Comparison of ENCODE assay signal across 8 cellular contexts in genomic region chr18:63578357-63578958, GRCh38. TPM values are rescaled to one million over a fixed set of nuclear protein-coding genes. Genes with fewer than 3 reads are reported as not detected.
DNase-seq lines count a peak whose midpoint lies in the region; ATAC-seq, FAIRE-seq and TF ChIP-seq lines count a peak whose summit lies in the region.

No MANE protein-coding gene starts in this region.

- POLR2A ChIA-PET in activated CD4-positive, alpha-beta memory T cell treated with anti-CD3 and anti-CD28 coated beads, Interleukin-2, amount 10 ng/mL, durations not matched to agents 7 days and 5 days (lab: Charles Lee) = interaction anchor here (1.2 kb wide), 1 partner anchor 60 kb away, joined by 7 read pairs; no protein-coding TSS in a partner anchor
- POLR2A ChIA-PET in activated CD4-positive, alpha-beta memory T cell treated with anti-CD3 and anti-CD28 coated beads for 36 hours (lab: Charles Lee) = no interaction called here
- POLR2A ChIA-PET in HEK293T (lab: Yijun Ruan, JAX) = no interaction called here

- no peak overlapping the region for H3K4me3 ChIP-seq in bronchial epithelial cell (ENCODE audit: low read depth, low read length)

- H3K4me3 Mint-ChIP-seq in activated CD4-positive, alpha-beta memory T cell treated with anti-CD3 and anti-CD28 coated beads, Interleukin-2, amount 10 ng/mL, durations not matched to agents 7 days and 5 days = no peak overlapping the region
- no peak overlapping the region for H3K4me3 Mint-ChIP-seq in activated CD4-positive, alpha-beta memory T cell treated with anti-CD3 and anti-CD28 coated beads for 36 hours
- H3K4me3 Mint-ChIP-seq in activated T-cell treated with anti-CD3 and anti-CD28 coated beads, Interleukin-2, amount 50 U/mL, for 4 hours = no peak overlapping the region
- no peak overlapping the region for H3K4me3 Mint-ChIP-seq in T-helper 2 cell treated with Interferon-gamma antibody and Interleukin-4, amounts not matched to agents 5 μg/mL and 100 μg/mL, for 36 hours

- no peaks in the 10 kb centered on the region for H3K36me3 ChIP-seq in bronchial epithelial cell (ENCODE audit: control insufficient read depth, insufficient read depth, low read length)

- DNase-seq in activated CD4-positive, alpha-beta memory T cell treated with anti-CD3 and anti-CD28 coated beads, Interleukin-2, amount 10 ng/mL, durations not matched to agents 7 days and 5 days = peak; percentile 22
- DNase-seq in activated CD4-positive, alpha-beta memory T cell treated with anti-CD3 and anti-CD28 coated beads for 36 hours = no peak
- peak; percentile 18 for DNase-seq in HEK293T (ENCODE audit: extremely low spot score)
- DNase-seq in NCI-H460 (ENCODE audit: extremely low read depth, low read depth) = peak; percentile 44
- peak; percentile 51 for DNase-seq in bronchial epithelial cell (ENCODE audit: low read depth)
- DNase-seq in midbrain (lab: John Stamatoyannopoulos, UW) = peak; percentile 18
- no peak for DNase-seq in activated T-cell treated with anti-CD3 and anti-CD28 coated beads, Interleukin-2, amount 50 U/mL, for 4 hours
- DNase-seq in T-helper 2 cell treated with Interferon-gamma antibody and Interleukin-4, amounts not matched to agents 5 μg/mL and 100 μg/mL, for 36 hours (ENCODE audit: low spot score) = no peak

- H3K36me3 Mint-ChIP-seq in activated CD4-positive, alpha-beta memory T cell treated with anti-CD3 and anti-CD28 coated beads, Interleukin-2, amount 10 ng/mL, durations not matched to agents 7 days and 5 days (ENCODE audit: low read depth) = no peaks in the 10 kb centered on the region
- H3K36me3 Mint-ChIP-seq in activated CD4-positive, alpha-beta memory T cell treated with anti-CD3 and anti-CD28 coated beads for 36 hours = no peaks in the 10 kb centered on the region
- H3K36me3 Mint-ChIP-seq in activated T-cell treated with anti-CD3 and anti-CD28 coated beads, Interleukin-2, amount 50 U/mL, for 4 hours (ENCODE audit: insufficient read depth) = no peaks in the 10 kb centered on the region
- no peaks in the 10 kb centered on the region for H3K36me3 Mint-ChIP-seq in T-helper 2 cell treated with Interferon-gamma antibody and Interleukin-4, amounts not matched to agents 5 μg/mL and 100 μg/mL, for 36 hours (ENCODE audit: low read depth)

- CTCF ChIA-PET in activated CD4-positive, alpha-beta memory T cell treated with anti-CD3 and anti-CD28 coated beads, Interleukin-2, amount 10 ng/mL, durations not matched to agents 7 days and 5 days (lab: Charles Lee) = interaction anchor here (0.7 to 5.8 kb wide), 18 partner anchors 12 to 461 kb away, joined by 3 to 104 read pairs (median 4); partner anchors contain the start of gene SERPINB12
- CTCF ChIA-PET in activated CD4-positive, alpha-beta memory T cell treated with anti-CD3 and anti-CD28 coated beads for 36 hours (lab: Charles Lee) = interaction anchor here (0.8 to 6.5 kb wide), 9 partner anchors 12 to 271 kb away, joined by 3 to 89 read pairs (median 4); no protein-coding TSS in a partner anchor
- CTCF ChIA-PET in HEK293T (lab: Yijun Ruan, JAX) = interaction anchor here (0.5 to 8.1 kb wide), 10 partner anchors 12 to 562 kb away, joined by 3 to 82 read pairs (median 3); partner anchors contain the start of gene SERPINB12

- peak; percentile 71 for TF ChIP-seq CTCF in bronchial epithelial cell (IDR thresholded peaks at IDR 0.05; ENCODE audit: insufficient read depth, low read length, severe bottlenecking)

- no peaks in the 10 kb centered on the region for H3K27me3 ChIP-seq in bronchial epithelial cell (ENCODE audit: control insufficient read depth, insufficient read depth, low read length)

- no peaks in the 10 kb centered on the region for H3K9me3 Mint-ChIP-seq in activated CD4-positive, alpha-beta memory T cell treated with anti-CD3 and anti-CD28 coated beads, Interleukin-2, amount 10 ng/mL, durations not matched to agents 7 days and 5 days
- no peaks in the 10 kb centered on the region for H3K9me3 Mint-ChIP-seq in activated CD4-positive, alpha-beta memory T cell treated with anti-CD3 and anti-CD28 coated beads for 36 hours
- no peaks in the 10 kb centered on the region for H3K9me3 Mint-ChIP-seq in activated T-cell treated with anti-CD3 and anti-CD28 coated beads, Interleukin-2, amount 50 U/mL, for 4 hours
- H3K9me3 Mint-ChIP-seq in T-helper 2 cell treated with Interferon-gamma antibody and Interleukin-4, amounts not matched to agents 5 μg/mL and 100 μg/mL, for 36 hours = no peaks in the 10 kb centered on the region

- FAIRE-seq in bronchial epithelial cell (lab: Jason Lieb, UNC) = no peak

- intact Hi-C loops in activated CD4-positive, alpha-beta memory T cell treated with anti-CD3 and anti-CD28 coated beads for 36 hours (cut with micrococcal nuclease) = loop anchor here (1.0 to 5.0 kb wide), 2 partner anchors 60 to 264 kb away; no protein-coding TSS in a partner anchor

- H3K27ac Mint-ChIP-seq in activated CD4-positive, alpha-beta memory T cell treated with anti-CD3 and anti-CD28 coated beads, Interleukin-2, amount 10 ng/mL, durations not matched to agents 7 days and 5 days = no peak overlapping the region
- no peak overlapping the region for H3K27ac Mint-ChIP-seq in activated CD4-positive, alpha-beta memory T cell treated with anti-CD3 and anti-CD28 coated beads for 36 hours
- no peak overlapping the region for H3K27ac Mint-ChIP-seq in T-helper 2 cell treated with Interferon-gamma antibody and Interleukin-4, amounts not matched to agents 5 μg/mL and 100 μg/mL, for 36 hours

- H3K4me1 Mint-ChIP-seq in activated CD4-positive, alpha-beta memory T cell treated with anti-CD3 and anti-CD28 coated beads, Interleukin-2, amount 10 ng/mL, durations not matched to agents 7 days and 5 days = no peaks in the 10 kb centered on the region
- H3K4me1 Mint-ChIP-seq in activated CD4-positive, alpha-beta memory T cell treated with anti-CD3 and anti-CD28 coated beads for 36 hours (ENCODE audit: low read depth) = no peaks in the 10 kb centered on the region
- H3K4me1 Mint-ChIP-seq in activated T-cell treated with anti-CD3 and anti-CD28 coated beads, Interleukin-2, amount 50 U/mL, for 4 hours (ENCODE audit: low read depth) = no peaks in the 10 kb centered on the region
- H3K4me1 Mint-ChIP-seq in T-helper 2 cell treated with Interferon-gamma antibody and Interleukin-4, amounts not matched to agents 5 μg/mL and 100 μg/mL, for 36 hours (ENCODE audit: low read depth) = no peaks in the 10 kb centered on the region

- no peak for ATAC-seq in activated T-cell treated with anti-CD3 and anti-CD28 coated beads, Interleukin-2, amount 50 U/mL, for 4 hours

- H3K27me3 Mint-ChIP-seq in activated CD4-positive, alpha-beta memory T cell treated with anti-CD3 and anti-CD28 coated beads, Interleukin-2, amount 10 ng/mL, durations not matched to agents 7 days and 5 days = peaks cover 18% of the 10 kb centered on the region
- peaks cover 3% of the 10 kb centered on the region for H3K27me3 Mint-ChIP-seq in activated CD4-positive, alpha-beta memory T cell treated with anti-CD3 and anti-CD28 coated beads for 36 hours
- peaks cover 11% of the 10 kb centered on the region for H3K27me3 Mint-ChIP-seq in activated T-cell treated with anti-CD3 and anti-CD28 coated beads, Interleukin-2, amount 50 U/mL, for 4 hours (ENCODE audit: low read depth)
- peaks cover 21% of the 10 kb centered on the region for H3K27me3 Mint-ChIP-seq in T-helper 2 cell treated with Interferon-gamma antibody and Interleukin-4, amounts not matched to agents 5 μg/mL and 100 μg/mL, for 36 hours (ENCODE audit: low read depth)

TF ChIP-seq in HEK293T, 16 proteins besides CTCF, POLR2A, EP300 and RAD21:
- TF ChIP-seq L3MBTL2 (conservative IDR thresholded peaks at IDR 0.05) (no peak), ARNT (IDR thresholded peaks at IDR 0.05) (no peak), PKNOX1 (IDR thresholded peaks at IDR 0.05) (no peak), SP1 (IDR thresholded peaks at IDR 0.05) (no peak), FOXA1 (IDR thresholded peaks at IDR 0.05) (no peak), CTBP1 (IDR thresholded peaks at IDR 0.05; ENCODE audit: borderline replicate concordance) (no peak), ZNF384 (IDR thresholded peaks at IDR 0.05) (no peak), HDGF (IDR thresholded peaks at IDR 0.05; ENCODE audit: borderline replicate concordance) (no peak), ELF4 (IDR thresholded peaks at IDR 0.05) (no peak), SUZ12 (IDR thresholded peaks at IDR 0.05) (no peak), BHLHE40 (IDR thresholded peaks at IDR 0.05; ENCODE audit: borderline replicate concordance) (no peak), NFRKB (IDR thresholded peaks at IDR 0.05) (no peak), LEF1 (IDR thresholded peaks at IDR 0.05; ENCODE audit: borderline replicate concordance) (no peak)

RNA-seq across cellular contexts. Expression of gene SERPINB13, which starts 8.7 kb away (rescaled TPM):
- total RNA-seq in activated CD4-positive, alpha-beta memory T cell treated with anti-CD3 and anti-CD28 coated beads, Interleukin-2, amount 10 ng/mL, durations not matched to agents 7 days and 5 days = not detected
- not detected for total RNA-seq in activated CD4-positive, alpha-beta memory T cell treated with anti-CD3 and anti-CD28 coated beads for 36 hours
- not detected in 2 replicates for total RNA-seq in NCI-H460 (2014; rRNA removed; shearing (Covaris generic))
- not detected in 2 replicates for polyA plus RNA-seq in NCI-H460 (2014; cell fraction: nucleus; rRNA removed)
- 8.2 and 48.0 TPM in 2 replicates for total RNA-seq in bronchial epithelial cell
- total RNA-seq in activated T-cell treated with anti-CD3 and anti-CD28 coated beads, Interleukin-2, amount 50 U/mL, for 4 hours = not detected

RNA-seq across cellular contexts. Expression of gene SERPINB12, which starts 36.3 kb away (rescaled TPM):
- not detected for total RNA-seq in activated CD4-positive, alpha-beta memory T cell treated with anti-CD3 and anti-CD28 coated beads, Interleukin-2, amount 10 ng/mL, durations not matched to agents 7 days and 5 days
- total RNA-seq in activated CD4-positive, alpha-beta memory T cell treated with anti-CD3 and anti-CD28 coated beads for 36 hours = not detected
- not detected in 2 replicates for total RNA-seq in NCI-H460 (2014; rRNA removed; shearing (Covaris generic))
- polyA plus RNA-seq in NCI-H460 (2014; cell fraction: nucleus; rRNA removed) = not detected in 2 replicates
- total RNA-seq in bronchial epithelial cell = 0.53 and 1.4 TPM in 2 replicates
- not detected for total RNA-seq in activated T-cell treated with anti-CD3 and anti-CD28 coated beads, Interleukin-2, amount 50 U/mL, for 4 hours

Comparison
In these comparisons a context has a peak if more than half of its experiments do, and no peak if none do; other contexts are left out.
1. DNase-seq: peak in activated CD4-positive, alpha-beta memory T cell treated with anti-CD3 and anti-CD28 coated beads, Interleukin-2, amount 10 ng/mL, durations not matched to agents 7 days and 5 days (single experiment), HEK293T (single experiment), NCI-H460 (single experiment), bronchial epithelial cell (single experiment) and midbrain (single experiment); none in activated CD4-positive, alpha-beta memory T cell treated with anti-CD3 and anti-CD28 coated beads for 36 hours (single experiment), activated T-cell treated with anti-CD3 and anti-CD28 coated beads, Interleukin-2, amount 50 U/mL, for 4 hours (single experiment) and T-helper 2 cell treated with Interferon-gamma antibody and Interleukin-4, amounts not matched to agents 5 μg/mL and 100 μg/mL, for 36 hours (single experiment).